13 cellular contexts compared by ENCODE assay signal in genomic region chr4:143384381-143384994, GRCh38. TPM values are rescaled to one million over a fixed set of nuclear protein-coding genes. Genes with fewer than 3 reads are reported as not detected.
A peak's percentile ranks its signal among the peaks of the same experiment; 100 is the strongest.
DNase-seq lines count a peak whose midpoint lies in the region; ATAC-seq and TF ChIP-seq lines count a peak whose summit lies in the region.
"Had no signal": no experiment of that assay in that cellular context is flagged by ENCODE, and none has a peak within 500 bp of the region (broad histone marks: within the 10 kb centered on the region; RNA-seq: fewer than 3 reads in every experiment).

No MANE protein-coding gene starts in this region.

- TF ChIP-seq CTCF in esophagus muscularis mucosa (IDR thresholded peaks at IDR 0.05): no peak

- ATAC-seq in Right ventricle myocardium inferior (peak; percentile 37), naive B cell (ENCODE audit: low read depth in 2 of 2) (no peak)
- ATAC-seq: left lobe of liver; stimulated activated naive CD8-positive, alpha-beta T cell treated with anti-CD3 and anti-CD28 coated beads, Interleukin-15, Interleukin-2, amounts not matched to agents 100 U/mL and 50 U/mL, for 24 hours had no signal

- H3K4me1 ChIP-seq in esophagus muscularis mucosa: peaks cover 66 to 100% (median 97%) of the 10 kb centered on the region in 4 donors

- 42% methylated on average over 3 of the region's 4 CpGs for WGBS in esophagus muscularis mucosa

- H3K4me3 Mint-ChIP-seq in naive B cell: peak overlapping the region; percentile 4 to 74 (median 47)

- peaks cover 50 to 80% (median 71%) of the 10 kb centered on the region in 3 donors for H3K4me1 Mint-ChIP-seq in naive B cell

- TF ChIP-seq POLR2A in esophagus muscularis mucosa (IDR thresholded peaks at IDR 0.05; ENCODE audit: low read depth): no peak

- peak overlapping the region; percentile 75 to 84 (median 82) for H3K27ac ChIP-seq in esophagus muscularis mucosa (replicated peaks in 1 of 4)

- intact Hi-C loops in Right ventricle myocardium inferior (cut with DNase I) (no loop called here), cardiac septum (cut with DNase I) (no loop called here), esophagus muscularis mucosa (cut with DNase I) (no loop called here)

- no peaks in the 10 kb centered on the region for H3K9me3 Mint-ChIP-seq in naive B cell

- TF ChIP-seq EP300 in esophagus muscularis mucosa (IDR thresholded peaks at IDR 0.05): no peak

- no peaks in the 10 kb centered on the region for H3K27me3 ChIP-seq in esophagus muscularis mucosa

- peak overlapping the region in 4 of 6 donors; percentile 3 to 89 (median 56) for H3K27ac Mint-ChIP-seq in naive B cell

- DNase-seq in Right ventricle myocardium inferior (ENCODE audit: missing footprints) (no peak), cardiac septum (ENCODE audit: low spot score) (no peak), esophagus muscularis mucosa (ENCODE audit: extremely low spot score) (no peak), naive B cell (no peak), NCI-H2107 (lab: John Stamatoyannopoulos, UW) (no peak), anterior cingulate cortex (lab: John Stamatoyannopoulos, UW) (no peak), D341Med (ENCODE audit: low spot score) (no peak), NCI-H2029 treated with DMSO at 0.1 percent for 48 hours (lab: John Stamatoyannopoulos, UW) (no peak)
- DNase-seq: DMS79; nucleus accumbens; stimulated activated CD4-positive, alpha-beta T cell treated with anti-CD3 and anti-CD28 coated beads, Interleukin-2, amount 100 ng/mL, for 24 hours; stimulated activated naive CD8-positive, alpha-beta T cell treated with anti-CD3 and anti-CD28 coated beads, Interleukin-15, Interleukin-2, amounts not matched to agents 100 U/mL and 50 U/mL, for 24 hours had no signal

- H3K36me3 ChIP-seq in esophagus muscularis mucosa: no peaks in the 10 kb centered on the region

- no peaks in the 10 kb centered on the region for H3K27me3 Mint-ChIP-seq in naive B cell

- H3K4me3 ChIP-seq in esophagus muscularis mucosa: no peak overlapping the region

- peaks cover 4 to 6% of the 10 kb centered on the region in 2 donors for H3K36me3 Mint-ChIP-seq in naive B cell

- H3K9me3 ChIP-seq in esophagus muscularis mucosa: no peaks in the 10 kb centered on the region

RNA-seq across cellular contexts. Expression of gene GAB1, which starts 47.8 kb away (rescaled TPM):
- total RNA-seq in Right ventricle myocardium inferior (77.4 TPM), cardiac septum (90.8 TPM), esophagus muscularis mucosa (100 to 1,000 TPM in 2 of 4 donors, 10 to 100 TPM in 2; 73.5 to 117 (median 98.8) TPM)
- polyA plus RNA-seq in naive B cell (ENCODE audit: low read depth in 6 of 6): 10 to 100 TPM in 2 of 6 donors, 1 to 10 TPM in 4; 4.3 to 14.5 (median 7.5) TPM
